ENCODE assay signal across 11 cellular contexts in genomic region chr10:13877154-13877909, GRCh38.
DNase-seq lines count a peak whose midpoint lies in the region; ATAC-seq and TF ChIP-seq lines count a peak whose summit lies in the region.
"Had no signal": no experiment of that assay in that cellular context is flagged by ENCODE, and none has a peak within 500 bp of the region (broad histone marks: within the 10 kb centered on the region; RNA-seq: fewer than 3 reads in every experiment).

No MANE protein-coding gene starts in this region.

- H3K27ac Mint-ChIP-seq in HFFc6, result peak overlapping the region; percentile 79
- no peak overlapping the region for H3K27ac Mint-ChIP-seq in Caco-2 (ENCODE audit: unreplicated experiment)

- H3K36me3 Mint-ChIP-seq in HFFc6 (ENCODE audit: low read depth), result peaks cover 19% of the 10 kb centered on the region
- H3K36me3 Mint-ChIP-seq in Caco-2 (ENCODE audit: insufficient read depth, unreplicated experiment), result no peaks in the 10 kb centered on the region

- H3K4me3 ChIP-seq in lower leg skin (ENCODE audit: low read depth, poor library complexity, severe bottlenecking) (no peak overlapping the region), thoracic aorta (peak overlapping the region; percentile 4), Caco-2 (ENCODE audit: low read depth, low read length) (no peak overlapping the region)
- H3K4me3 ChIP-seq: skin epidermis had no signal

- H3K4me1 Mint-ChIP-seq in HFFc6 (ENCODE audit: low read depth) (peaks cover 60% of the 10 kb centered on the region), Caco-2 (ENCODE audit: low read depth, unreplicated experiment) (no peaks in the 10 kb centered on the region)

- H3K27ac ChIP-seq in thoracic aorta, result peak overlapping the region; percentile 72 to 75

- WGBS in lower leg skin, 2 donors, result 53 to 57% methylated on average over 10 to 11 of the region's 11 CpGs

- intact Hi-C loops in lower leg skin (cut with DNase I; ENCODE audit: low total_unique reads), result no loop called here
- intact Hi-C loops in Caco-2 (cut with micrococcal nuclease; ENCODE audit: unreplicated experiment), result no loop called here

- peak overlapping the region; percentile 52 for H3K4me3 Mint-ChIP-seq in HFFc6
- no peak overlapping the region for H3K4me3 Mint-ChIP-seq in Caco-2 (ENCODE audit: unreplicated experiment)

- H3K9me3 Mint-ChIP-seq in HFFc6 (no peaks in the 10 kb centered on the region), Caco-2 (ENCODE audit: unreplicated experiment) (no peaks in the 10 kb centered on the region)

- POLR2A ChIA-PET in Caco-2 (lab: Charles Lee), result interaction anchor here (1.0 kb wide), 1 partner anchor 164 kb away, joined by 3 read pairs; no protein-coding TSS in a partner anchor

- TF ChIP-seq CTCF in HFFc6 (IDR thresholded peaks at IDR 0.05), result no peak
- no peak for TF ChIP-seq CTCF in lower leg skin (IDR thresholded peaks at IDR 0.05)
- no peak for TF ChIP-seq CTCF in thoracic aorta (IDR thresholded peaks at IDR 0.05)
- TF ChIP-seq CTCF in Caco-2 (IDR thresholded peaks at IDR 0.05; ENCODE audit: insufficient read depth in 1 of 2, low read depth in 1 of 2, low read length in 1 of 2, severe bottlenecking in 1 of 2, unreplicated experiment in 1 of 2), result no peak

- TF ChIP-seq POLR2A in lower leg skin (IDR thresholded peaks at IDR 0.05), result no peak

- CTCF ChIA-PET in Caco-2 (lab: Charles Lee), result interaction anchor here (0.6 kb wide), 1 partner anchor 600 kb away, joined by 4 read pairs; no protein-coding TSS in a partner anchor

- H3K27me3 ChIP-seq in thoracic aorta (replicated peaks; ENCODE audit: insufficient read depth) (no peaks in the 10 kb centered on the region), Caco-2 (replicated peaks; ENCODE audit: control insufficient read depth, insufficient read depth, low read length) (no peaks in the 10 kb centered on the region)

- H3K9me3 ChIP-seq in thoracic aorta, result no peaks in the 10 kb centered on the region
- no peaks in the 10 kb centered on the region for H3K9me3 ChIP-seq in Caco-2

- H3K4me1 ChIP-seq in thoracic aorta (ENCODE audit: control insufficient read depth in 1 of 2, low read depth in 2 of 2) (peaks cover 20 to 77% of the 10 kb centered on the region in 2 donors), Caco-2 (no peaks in the 10 kb centered on the region)

- H3K36me3 ChIP-seq in thoracic aorta (no peaks in the 10 kb centered on the region), Caco-2 (ENCODE audit: control insufficient read depth, insufficient read depth, low read length) (no peaks in the 10 kb centered on the region)

- H3K27me3 Mint-ChIP-seq in HFFc6 (ENCODE audit: insufficient read depth) (no peaks in the 10 kb centered on the region), Caco-2 (ENCODE audit: insufficient read depth, unreplicated experiment) (peaks cover 14% of the 10 kb centered on the region)

- peak; percentile 16 for DNase-seq in HFFc6
- peak; percentile 90 for DNase-seq in fibroblast of gingiva (ENCODE audit: low read depth)
- peak; percentile 74 to 91 for DNase-seq in lower leg skin (ENCODE audit: low spot score in 2 of 2)
- peak; percentile 60 for DNase-seq in thoracic aorta (ENCODE audit: low spot score)
- DNase-seq in activated CD8-positive, alpha-beta memory T cell treated with anti-CD3 and anti-CD28 coated beads, Interleukin-2, amount 50 U/mL, for 48 hours, result no peak
- DNase-seq in retina, result no peak
- DNase-seq in Caco-2, result no peak
- DNase-seq in RPMI8226, result no peak
- DNase-seq: NCI-H1436, NCI-H82 had no signal

- peak; percentile 62 for ATAC-seq in thoracic aorta (ENCODE audit: insufficient number of reproducible peaks, low FRiP score, low read depth)

- no TSS peak for BruUV-seq in Caco-2 (replicated peaks; lab: Mats Ljungman, UMichigan)

Comparison
In these comparisons a context has a peak if more than half of its experiments do, and no peak if none do; other contexts are left out.
1. DNase-seq: peak in HFFc6 (single experiment), fibroblast of gingiva (single experiment), lower leg skin (2 of 2) and thoracic aorta (single experiment); none in activated CD8-positive, alpha-beta memory T cell treated with anti-CD3 and anti-CD28 coated beads, Interleukin-2, amount 50 U/mL, for 48 hours (single experiment), retina (single experiment), Caco-2 (0 of 2) and RPMI8226 (single experiment).